In genomic region chr15:59104602-59104911, GRCh38 we compare ENCODE assay signal across 8 cellular contexts. TPM values are rescaled to one million over a fixed set of nuclear protein-coding genes. Genes with fewer than 3 reads are reported as not detected.
DNase-seq lines count a peak whose midpoint lies in the region; ATAC-seq and TF ChIP-seq lines count a peak whose summit lies in the region.

No MANE protein-coding gene starts in this region.

- H3K4me3 Mint-ChIP-seq in IgD-negative memory B cell (peak overlapping the region; percentile 84 to 98 (median 95)), natural killer cell (peak overlapping the region; percentile 97)

- peak overlapping the region; percentile 93 to 99 (median 95) for H3K27ac Mint-ChIP-seq in IgD-negative memory B cell
- H3K27ac Mint-ChIP-seq in natural killer cell: peak overlapping the region; percentile 94 to 95

- H3K27me3 Mint-ChIP-seq in IgD-negative memory B cell (no peaks in the 10 kb centered on the region), natural killer cell (ENCODE audit: low read depth in 2 of 2) (no peaks in the 10 kb centered on the region)

- H3K9me3 ChIP-seq in duodenal mucosa (ENCODE audit: control insufficient read depth in 1 of 2, low read length in 2 of 2): no peaks in the 10 kb centered on the region

- H3K36me3 Mint-ChIP-seq in IgD-negative memory B cell: peaks cover 1% of the 10 kb centered on the region
- no peaks in the 10 kb centered on the region for H3K36me3 Mint-ChIP-seq in natural killer cell

- H3K9ac ChIP-seq in duodenal mucosa (ENCODE audit: low read depth in 1 of 2, low read length in 2 of 2): peak overlapping the region; percentile 70 to 74

- H3K27ac ChIP-seq in duodenal mucosa (ENCODE audit: low read depth, low read length): no peak overlapping the region

- intact Hi-C loops in natural killer cell (cut with micrococcal nuclease): loop anchor here (10.0 kb wide), 1 partner anchor 120 kb away; the partner anchor contains the start of gene RNF111

- TF ChIP-seq CTCF in natural killer cell (IDR thresholded peaks at IDR 0.05): no peak

- peaks cover 0 to 9% of the 10 kb centered on the region in 2 donors for H3K4me1 ChIP-seq in duodenal mucosa (ENCODE audit: control insufficient read depth in 1 of 2, insufficient read depth in 2 of 2, low read length in 2 of 2)

- peaks cover 0 to 1% (median 0%) of the 10 kb centered on the region in 3 donors for H3K9me3 Mint-ChIP-seq in IgD-negative memory B cell
- H3K9me3 Mint-ChIP-seq in natural killer cell: no peaks in the 10 kb centered on the region

- ATAC-seq in GM18498 (IDR thresholded peaks at IDR 0.05; ENCODE audit: unreplicated experiment) (peak; percentile 37), natural killer cell (no peak), HG03135 (IDR thresholded peaks at IDR 0.05; ENCODE audit: unreplicated experiment) (no peak), HG03097 (IDR thresholded peaks at IDR 0.05; ENCODE audit: low FRiP score, unreplicated experiment) (no peak)

- H3K36me3 ChIP-seq in duodenal mucosa (ENCODE audit: control insufficient read depth in 1 of 2, insufficient read depth in 2 of 2, low read length in 2 of 2): peaks cover 4 to 5% of the 10 kb centered on the region in 2 donors

- H3K4me1 Mint-ChIP-seq in IgD-negative memory B cell: peaks cover 4 to 13% (median 10%) of the 10 kb centered on the region in 3 donors
- H3K4me1 Mint-ChIP-seq in natural killer cell: peaks cover 8 to 9% of the 10 kb centered on the region in 2 donors

- DNase-seq in natural killer cell (no peak), NCI-H526 (lab: John Stamatoyannopoulos, UW) (no peak), RKO (ENCODE audit: low spot score) (no peak)

- H3K4me3 ChIP-seq in duodenal mucosa (ENCODE audit: low read depth in 1 of 2, low read length in 2 of 2): peak overlapping the region; percentile 88 to 90

- H3K27me3 ChIP-seq in duodenal mucosa (ENCODE audit: control insufficient read depth in 1 of 2, insufficient read depth in 2 of 2, low read length in 2 of 2): no peaks in the 10 kb centered on the region

RNA-seq across cellular contexts. Expression of gene CCNB2, which starts 0.4 kb away (rescaled TPM):
- 0.79 TPM for polyA plus RNA-seq in IgD-negative memory B cell
- 1 to 10 TPM in 2 of 3 donors, under 1 TPM in 1; 0.47 to 1.4 (median 1.1) TPM for total RNA-seq in natural killer cell
